8 cellular contexts compared by ENCODE assay signal in the genomic region with DNA sequence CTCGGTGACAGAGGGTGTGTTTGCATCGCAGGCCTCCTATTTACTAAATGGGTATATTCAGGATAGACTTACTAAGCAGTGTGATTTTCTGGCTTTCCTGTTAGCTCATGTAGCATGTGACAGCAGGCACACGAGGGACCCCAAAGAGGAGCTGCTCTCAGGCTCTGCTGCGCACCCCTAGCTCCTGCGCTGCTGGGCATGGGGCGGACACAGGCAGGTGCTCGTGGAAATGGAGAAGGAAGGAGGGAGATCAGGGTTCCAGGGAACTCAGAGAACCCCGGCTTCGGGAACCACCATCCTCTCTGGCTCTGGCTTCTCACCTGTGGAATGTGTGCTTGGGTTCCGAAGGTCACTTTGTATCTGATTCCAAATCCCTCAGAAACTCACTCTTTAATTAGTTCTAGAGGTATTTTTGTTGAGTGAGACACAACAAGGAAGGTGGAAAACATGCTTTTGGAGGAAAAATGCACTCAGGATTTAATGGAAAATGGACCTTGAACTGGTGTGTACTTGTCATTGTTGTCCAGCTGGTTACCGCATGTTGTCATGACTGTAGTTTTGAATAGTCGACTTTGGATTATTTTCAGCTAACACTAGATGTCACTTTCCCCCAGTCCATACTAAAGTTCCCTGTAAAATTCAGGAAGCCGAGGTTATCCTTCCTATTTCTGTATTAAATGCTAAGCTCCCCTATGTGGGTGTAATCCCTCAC. TPM values are rescaled to one million over a fixed set of nuclear protein-coding genes. Genes with fewer than 3 reads are reported as not detected.
DNase-seq lines count a peak whose midpoint lies in the region; ATAC-seq and TF ChIP-seq lines count a peak whose summit lies in the region.

No MANE protein-coding gene starts in this region.

- peaks cover 33% of the 10 kb centered on the region for H3K27me3 ChIP-seq in RWPE2 (ENCODE audit: insufficient read depth, poor library complexity, severe bottlenecking)

- peak; percentile 20 for TF ChIP-seq CTCF in AG04449 (IDR thresholded peaks at IDR 0.05; ENCODE audit: insufficient read depth, low read length, missing control alignments)
- TF ChIP-seq CTCF in RWPE2 (IDR thresholded peaks at IDR 0.05; ENCODE audit: poor library complexity, severe bottlenecking): peak; percentile 36
- TF ChIP-seq CTCF in Calu3 (IDR thresholded peaks at IDR 0.05; ENCODE audit: unreplicated experiment): no peak

- no peaks in the 10 kb centered on the region for H3K36me3 ChIP-seq in RWPE2 (ENCODE audit: low read depth)

- ATAC-seq in RWPE2 (ENCODE audit: low read depth): no peak
- no peak for ATAC-seq in HG03442 (IDR thresholded peaks at IDR 0.05; ENCODE audit: unreplicated experiment)
- ATAC-seq in HG02588 (IDR thresholded peaks at IDR 0.05; ENCODE audit: unreplicated experiment): no peak
- no peak for ATAC-seq in GM21825 (IDR thresholded peaks at IDR 0.05; ENCODE audit: unreplicated experiment)

- intact Hi-C loops in Calu3 (cut with micrococcal nuclease; ENCODE audit: unreplicated experiment): no loop called here

- no peak overlapping the region for H3K4me3 ChIP-seq in AG04449 (ENCODE audit: low read depth, low read length)
- no peak overlapping the region for H3K4me3 ChIP-seq in RWPE2 (ENCODE audit: severe bottlenecking)

- no peak overlapping the region for H3K4me3 Mint-ChIP-seq in Calu3 (ENCODE audit: low read depth, unreplicated experiment)

- POLR2A ChIA-PET in AG04449 (lab: Yijun Ruan, JAX): no interaction called here

- H3K4me1 Mint-ChIP-seq in Calu3 (ENCODE audit: low read depth, unreplicated experiment): no peaks in the 10 kb centered on the region

- no peaks in the 10 kb centered on the region for H3K9me3 ChIP-seq in RWPE2 (ENCODE audit: severe bottlenecking)

- CTCF ChIA-PET in AG04449 (lab: Yijun Ruan, JAX): interaction anchor here (1.1 to 5.5 kb wide), 13 partner anchors 15 to 596 kb away, joined by 3 to 55 read pairs (median 5); no protein-coding TSS in a partner anchor
- CTCF ChIA-PET in Calu3 (lab: Charles Lee): no interaction called here

- H3K27me3 Mint-ChIP-seq in Calu3 (ENCODE audit: unreplicated experiment): no peaks in the 10 kb centered on the region

- H3K4me1 ChIP-seq in RWPE2 (ENCODE audit: insufficient read depth, poor library complexity, severe bottlenecking): no peaks in the 10 kb centered on the region

- H3K9me3 Mint-ChIP-seq in Calu3 (ENCODE audit: low read depth, unreplicated experiment): peaks cover 8% of the 10 kb centered on the region

- no peaks in the 10 kb centered on the region for H3K36me3 Mint-ChIP-seq in Calu3 (ENCODE audit: insufficient read depth, unreplicated experiment)

- no peak overlapping the region for H3K27ac ChIP-seq in RWPE2 (ENCODE audit: poor library complexity, severe bottlenecking)

- H3K27ac Mint-ChIP-seq in Calu3 (ENCODE audit: unreplicated experiment): no peak overlapping the region

- DNase-seq in AG04449 (ENCODE audit: low read depth, low spot score) (no peak), EH (ENCODE audit: low read depth) (peak; percentile 45), RWPE2 (ENCODE audit: low spot score) (no peak), hepatic stellate cell (ENCODE audit: low spot score) (peak; percentile 50), Calu3 (no peak)

- no TSS peak for BruUV-seq in Calu3 (replicated peaks; lab: Mats Ljungman, UMichigan)

RNA-seq across cellular contexts. Expression of gene SNTG2, which starts 3.5 kb away (rescaled TPM):
- total RNA-seq in Calu3 (2022): not detected in 2 replicates

Comparison
In these comparisons a context has a peak if more than half of its experiments do, and no peak if none do; other contexts are left out.
1. DNase-seq: peak in EH (single experiment) and hepatic stellate cell (single experiment); none in AG04449 (single experiment), RWPE2 (single experiment) and Calu3 (single experiment).